In the genomic region with DNA sequence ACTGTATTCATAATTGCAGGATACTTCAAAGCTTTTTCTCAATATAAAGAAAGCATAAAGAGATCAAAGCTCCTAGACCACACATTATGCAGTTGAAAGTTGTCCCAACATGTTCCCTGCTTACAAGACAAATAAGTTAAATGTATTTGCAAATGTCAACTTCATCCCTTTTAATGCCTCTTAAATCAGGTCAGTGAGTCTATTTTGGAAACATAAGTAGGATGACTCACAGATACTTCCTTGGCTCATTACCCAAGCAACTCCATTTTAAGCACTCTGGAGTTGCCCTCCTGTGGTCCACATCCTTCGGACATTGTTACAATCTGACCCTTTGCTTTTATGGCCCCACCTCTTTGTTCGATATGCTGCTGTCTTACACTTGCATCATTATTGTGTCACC, we compare ENCODE assay signal across 24 cellular contexts.
DNase-seq lines count a peak whose midpoint lies in the region; ATAC-seq, FAIRE-seq and TF ChIP-seq lines count a peak whose summit lies in the region.
"Had no signal": no experiment of that assay in that cellular context is flagged by ENCODE, and none has a peak within 500 bp of the region (broad histone marks: within the 10 kb centered on the region; RNA-seq: fewer than 3 reads in every experiment).

No MANE protein-coding gene starts in this region.

- H3K9me3 ChIP-seq in right cardiac atrium (ENCODE audit: control insufficient read depth, low read length) (no peaks in the 10 kb centered on the region), tibial artery (no peaks in the 10 kb centered on the region)
- H3K9me3 ChIP-seq: ascending aorta had no signal

- no peaks in the 10 kb centered on the region for H3K4me1 ChIP-seq in right cardiac atrium (ENCODE audit: control insufficient read depth, insufficient read depth, low read length)
- no peaks in the 10 kb centered on the region for H3K4me1 ChIP-seq in tibial artery
- H3K4me1 ChIP-seq: ascending aorta had no signal

- no peak overlapping the region for H3K27ac ChIP-seq in RWPE1
- H3K27ac ChIP-seq in right cardiac atrium (ENCODE audit: low read length): no peak overlapping the region
- no peak overlapping the region for H3K27ac ChIP-seq in tibial artery
- H3K27ac ChIP-seq: ascending aorta, C4-2B, WERI-Rb-1 had no signal

- CTCF ChIA-PET in RWPE1 (lab: Yijun Ruan, JAX): no interaction called here

- no peaks in the 10 kb centered on the region for H3K36me3 ChIP-seq in tibial artery
- H3K36me3 ChIP-seq: ascending aorta, WERI-Rb-1 had no signal

- FAIRE-seq in urothelium cell line (lab: Jason Lieb, UNC): no peak
- FAIRE-seq: GM12878, H54, islet of Langerhans had no signal

- TF ChIP-seq CTCF in RWPE1 (conservative IDR thresholded peaks at IDR 0.05; ENCODE audit: low read depth) (no peak), tibial artery (IDR thresholded peaks at IDR 0.05) (no peak)

- peak; percentile 56 for ATAC-seq in Right ventricle myocardium inferior
- peak; percentile 55 to 60 for ATAC-seq in right cardiac atrium
- ATAC-seq in GM18909 (IDR thresholded peaks at IDR 0.05; ENCODE audit: poor library complexity, unreplicated experiment): no peak
- ATAC-seq: activated T-cell treated with anti-CD3 and anti-CD28 coated beads, Interleukin-2, amount 50 U/mL, for 4 hours; GM12878 had no signal

- DNase-seq in Right ventricle myocardium inferior (ENCODE audit: missing footprints) (no peak), cardiac septum (ENCODE audit: low spot score) (no peak), RWPE1 (ENCODE audit: low spot score) (peak; percentile 5), right cardiac atrium (no peak), urothelium cell line (ENCODE audit: low spot score) (peak; percentile 6), occipital lobe (lab: John Stamatoyannopoulos, UW) (no peak), tibial artery (no peak)
- DNase-seq: ACHN; activated CD4-positive, alpha-beta memory T cell treated with anti-CD3 and anti-CD28 coated beads for 36 hours; activated naive CD4-positive, alpha-beta T cell treated with anti-CD3 and anti-CD28 coated beads, Interleukin-2, amount 50 U/mL, for 16 hours; activated T-cell treated with anti-CD3 and anti-CD28 coated beads, Interleukin-2, amount 50 U/mL, for 4 hours; endodermal cell; NCI-H1436 treated with DMSO at 0.1 percent for 48 hours; NCI-H446 treated with DMSO at 0.1 percent for 48 hours; SIG-M5; stimulated activated CD4-positive, alpha-beta T cell treated with anti-CD3 and anti-CD28 coated beads, Interleukin-4, amount 100 ng/mL, for 24 hours; T-helper 1 cell; WERI-Rb-1 had no signal

- 53% methylated on average over 2 of the region's 2 CpGs for WGBS in right cardiac atrium

- H3K4me3 ChIP-seq in right cardiac atrium (ENCODE audit: low read length) (no peak overlapping the region), tibial artery (no peak overlapping the region)
- H3K4me3 ChIP-seq: ascending aorta, GM12878 had no signal

- intact Hi-C loops in Right ventricle myocardium inferior (cut with DNase I) (no loop called here), cardiac septum (cut with DNase I) (no loop called here), right cardiac atrium (cut with DNase I) (no loop called here), tibial artery (cut with DNase I; ENCODE audit: low total_unique reads) (no loop called here)

- no peaks in the 10 kb centered on the region for H3K27me3 ChIP-seq in right cardiac atrium (ENCODE audit: control insufficient read depth, insufficient read depth)
- H3K27me3 ChIP-seq in tibial artery: no peaks in the 10 kb centered on the region
- H3K27me3 ChIP-seq: ascending aorta had no signal

- POLR2A ChIA-PET in RWPE1 (lab: Yijun Ruan, JAX; ENCODE audit: low non-redundant PET): no interaction called here

Comparison
In these comparisons a context has a peak if more than half of its experiments do, and no peak if none do; other contexts are left out.
1. DNase-seq: peak in RWPE1 (single experiment) and urothelium cell line (single experiment); none in Right ventricle myocardium inferior (single experiment), cardiac septum (single experiment), right cardiac atrium (0 of 3), occipital lobe (single experiment) and tibial artery (0 of 2).